Comparison of ENCODE assay signal across 15 cellular contexts in the genomic region with DNA sequence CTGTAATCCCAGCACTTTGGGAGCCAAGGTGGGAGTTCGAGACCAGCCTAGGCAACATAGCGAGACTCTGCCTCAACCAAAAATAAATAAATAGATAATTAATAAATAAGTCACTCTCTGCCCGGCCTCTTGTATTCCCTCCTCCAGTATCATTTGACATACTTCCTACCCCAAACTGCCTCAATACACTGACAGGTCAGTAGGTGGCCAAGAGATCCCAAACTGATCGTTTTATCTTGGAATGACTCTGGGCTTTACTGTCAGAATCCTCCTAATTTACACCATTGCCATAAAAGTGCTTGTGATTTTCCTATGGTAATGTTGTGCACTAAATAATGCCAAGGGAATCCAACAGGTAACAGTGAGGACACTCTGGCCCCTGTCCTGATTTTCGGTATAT.
DNase-seq lines count a peak whose midpoint lies in the region; ATAC-seq and TF ChIP-seq lines count a peak whose summit lies in the region.
"Had no signal": no experiment of that assay in that cellular context is flagged by ENCODE, and none has a peak within 500 bp of the region (broad histone marks: within the 10 kb centered on the region; RNA-seq: fewer than 3 reads in every experiment).

No MANE protein-coding gene starts in this region.

- intact Hi-C loops in Panc1 (cut with micrococcal nuclease; ENCODE audit: unreplicated experiment), result loop anchor here (5.0 kb wide), 2 partner anchors 72 to 132 kb away; no protein-coding TSS in a partner anchor

- no TSS peak for BruUV-seq in Panc1 (replicated peaks; lab: Mats Ljungman, UMichigan)

- peaks cover 1% of the 10 kb centered on the region for H3K27me3 Mint-ChIP-seq in GM23338 (ENCODE audit: insufficient read depth, low read depth, poor library complexity)
- H3K27me3 Mint-ChIP-seq: CD4-positive, CD25-positive, alpha-beta regulatory T cell had no signal

- no peaks in the 10 kb centered on the region for H3K36me3 ChIP-seq in GM23338 (ENCODE audit: insufficient read depth)
- no peaks in the 10 kb centered on the region for H3K36me3 ChIP-seq in Panc1 (ENCODE audit: control insufficient read depth, insufficient read depth, low read length)
- H3K36me3 ChIP-seq in skeletal muscle tissue (ENCODE audit: control insufficient read depth in 3 of 3, insufficient read depth in 3 of 3, low read length in 3 of 3), result no peaks in the 10 kb centered on the region

- no peak overlapping the region for H3K4me3 ChIP-seq in GM23338
- H3K4me3 ChIP-seq in Panc1 (ENCODE audit: low read depth in 2 of 2, low read length in 2 of 2), result no peak overlapping the region
- no peak overlapping the region for H3K4me3 ChIP-seq in skeletal muscle tissue (ENCODE audit: low read length in 3 of 3)
- H3K4me3 ChIP-seq: SK-N-MC had no signal

- H3K27ac ChIP-seq in GM23338 (ENCODE audit: low read depth) (no peak overlapping the region), Panc1 (ENCODE audit: low read length) (peak overlapping the region; percentile 100), epithelial cell of prostate (peak overlapping the region; percentile 84), skeletal muscle tissue (ENCODE audit: low read depth, low read length) (peak overlapping the region; percentile 69)
- H3K27ac ChIP-seq: SK-N-MC had no signal

- no peaks in the 10 kb centered on the region for H3K36me3 Mint-ChIP-seq in GM23338 (ENCODE audit: low read depth)
- H3K36me3 Mint-ChIP-seq: CD4-positive, CD25-positive, alpha-beta regulatory T cell had no signal

- H3K4me2 ChIP-seq in GM23338, result no peak overlapping the region

- no peak for TF ChIP-seq CTCF in GM23338 (conservative IDR thresholded peaks at IDR 0.05; ENCODE audit: low read depth in 2 of 2)
- TF ChIP-seq CTCF in Panc1 (IDR thresholded peaks at IDR 0.05), result peak; percentile 18; the same call in 1 of the 2 replicates

- H2AFZ ChIP-seq in GM23338, result no peak overlapping the region

- H3K4me1 ChIP-seq in GM23338 (ENCODE audit: insufficient read depth) (peaks cover 14% of the 10 kb centered on the region; the same call in 1 of the 2 replicates), Panc1 (ENCODE audit: control insufficient read depth, insufficient read depth, low read length) (peaks cover 84% of the 10 kb centered on the region), skeletal muscle tissue (ENCODE audit: control insufficient read depth in 3 of 3, insufficient read depth in 3 of 3, low read length in 3 of 3) (peaks cover 19 to 24% (median 24%) of the 10 kb centered on the region in 3 donors)

- H3K79me2 ChIP-seq in GM23338 (replicated peaks; ENCODE audit: insufficient read depth), result no peaks in the 10 kb centered on the region

- in situ Hi-C loops in Panc1 (cut with HindIII; ENCODE audit: low pct_unique_long_range_greater_than_20kb, low sequenced_read_pairs), result no loop called here

- POLR2A ChIA-PET in Panc1 (lab: Charles Lee), result interaction anchor here (1.0 to 2.3 kb wide), 6 partner anchors 11 to 130 kb away, joined by 3 to 18 read pairs (median 4); a partner anchor contains a TSS

- H4K20me1 ChIP-seq in GM23338 (replicated peaks; ENCODE audit: insufficient read depth), result no peaks in the 10 kb centered on the region

- DNase-seq in GM23338 (ENCODE audit: low spot score), result peak; percentile 33
- DNase-seq in Panc1 (ENCODE audit: low read depth, low spot score), result no peak
- DNase-seq in epithelial cell of prostate (ENCODE audit: low read depth, low spot score), result no peak
- DNase-seq in RKO (ENCODE audit: low spot score), result no peak
- no peak for DNase-seq in activated T-cell treated with anti-CD3 and anti-CD28 coated beads, Interleukin-2, amount 50 U/mL, for 1 hour
- DNase-seq in activated CD4-positive, alpha-beta T cell treated with anti-CD3 and anti-CD28 coated beads for 48 hours, result no peak
- no peak for DNase-seq in NCI-H2107 treated with DMSO at 0.1 percent for 48 hours (lab: John Stamatoyannopoulos, UW; ENCODE audit: unreplicated experiment)
- DNase-seq: ACHN; CD4-positive, CD25-positive, alpha-beta regulatory T cell; Kasumi-1; NCI-H1105; NCI-H1694 had no signal

- H3K9me3 Mint-ChIP-seq in GM23338, result no peaks in the 10 kb centered on the region

- CTCF ChIA-PET in Panc1 (lab: Charles Lee), result no interaction called here

- H3K4me1 Mint-ChIP-seq in GM23338, result peaks cover 17% of the 10 kb centered on the region

- no peak overlapping the region for H3K9ac ChIP-seq in skeletal muscle tissue (ENCODE audit: low read depth in 1 of 3, low read length in 3 of 3)

- H3K9me2 ChIP-seq in GM23338 (ENCODE audit: insufficient read depth), result peaks cover 6% of the 10 kb centered on the region

- no peak overlapping the region for H3K4me3 Mint-ChIP-seq in GM23338

- H3K27me3 ChIP-seq in GM23338 (ENCODE audit: insufficient read depth) (no peaks in the 10 kb centered on the region), Panc1 (ENCODE audit: control insufficient read depth, insufficient read depth, low read length) (no peaks in the 10 kb centered on the region), skeletal muscle tissue (ENCODE audit: control insufficient read depth in 3 of 3, insufficient read depth in 3 of 3, low read length in 3 of 3) (no peaks in the 10 kb centered on the region)

- H3K9me3 ChIP-seq in Panc1 (ENCODE audit: control insufficient read depth, insufficient read depth, low read depth, low read length), result no peaks in the 10 kb centered on the region
- no peaks in the 10 kb centered on the region for H3K9me3 ChIP-seq in skeletal muscle tissue (ENCODE audit: control insufficient read depth in 3 of 3, low read length in 3 of 3)
- H3K9me3 ChIP-seq: Caco-2 had no signal

- no peaks in the 10 kb centered on the region for H3F3A ChIP-seq in GM23338 (replicated peaks; ENCODE audit: low read depth)

- no peak overlapping the region for H3K27ac Mint-ChIP-seq in GM23338
- H3K27ac Mint-ChIP-seq: CD4-positive, CD25-positive, alpha-beta regulatory T cell had no signal

- peak; percentile 61 for ATAC-seq in GM23338
- ATAC-seq in Panc1, result no peak

TF ChIP-seq in GM23338, 12 proteins besides CTCF, POLR2A, EP300 and RAD21 (continues in another document):
- no peak for TF ChIP-seq NANOG (IDR thresholded peaks at IDR 0.05; ENCODE audit: borderline replicate concordance)
- TF ChIP-seq, protein P1, sequence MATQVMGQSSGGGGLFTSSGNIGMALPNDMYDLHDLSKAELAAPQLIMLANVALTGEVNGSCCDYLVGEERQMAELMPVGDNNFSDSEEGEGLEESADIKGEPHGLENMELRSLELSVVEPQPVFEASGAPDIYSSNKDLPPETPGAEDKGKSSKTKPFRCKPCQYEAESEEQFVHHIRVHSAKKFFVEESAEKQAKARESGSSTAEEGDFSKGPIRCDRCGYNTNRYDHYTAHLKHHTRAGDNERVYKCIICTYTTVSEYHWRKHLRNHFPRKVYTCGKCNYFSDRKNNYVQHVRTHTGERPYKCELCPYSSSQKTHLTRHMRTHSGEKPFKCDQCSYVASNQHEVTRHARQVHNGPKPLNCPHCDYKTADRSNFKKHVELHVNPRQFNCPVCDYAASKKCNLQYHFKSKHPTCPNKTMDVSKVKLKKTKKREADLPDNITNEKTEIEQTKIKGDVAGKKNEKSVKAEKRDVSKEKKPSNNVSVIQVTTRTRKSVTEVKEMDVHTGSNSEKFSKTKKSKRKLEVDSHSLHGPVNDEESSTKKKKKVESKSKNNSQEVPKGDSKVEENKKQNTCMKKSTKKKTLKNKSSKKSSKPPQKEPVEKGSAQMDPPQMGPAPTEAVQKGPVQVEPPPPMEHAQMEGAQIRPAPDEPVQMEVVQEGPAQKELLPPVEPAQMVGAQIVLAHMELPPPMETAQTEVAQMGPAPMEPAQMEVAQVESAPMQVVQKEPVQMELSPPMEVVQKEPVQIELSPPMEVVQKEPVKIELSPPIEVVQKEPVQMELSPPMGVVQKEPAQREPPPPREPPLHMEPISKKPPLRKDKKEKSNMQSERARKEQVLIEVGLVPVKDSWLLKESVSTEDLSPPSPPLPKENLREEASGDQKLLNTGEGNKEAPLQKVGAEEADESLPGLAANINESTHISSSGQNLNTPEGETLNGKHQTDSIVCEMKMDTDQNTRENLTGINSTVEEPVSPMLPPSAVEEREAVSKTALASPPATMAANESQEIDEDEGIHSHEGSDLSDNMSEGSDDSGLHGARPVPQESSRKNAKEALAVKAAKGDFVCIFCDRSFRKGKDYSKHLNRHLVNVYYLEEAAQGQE (IDR thresholded peaks at IDR 0.05; ENCODE audit: unreplicated experiment), result no peak
- TF ChIP-seq EZH2phosphoT487 (IDR thresholded peaks at IDR 0.05; ENCODE audit: unreplicated experiment), result no peak
- TF ChIP-seq EZH2 (IDR thresholded peaks at IDR 0.05; ENCODE audit: low read depth, unreplicated experiment), result no peak
- TF ChIP-seq CREB1 (CRISPR knock-in tag; IDR thresholded peaks at IDR 0.05; ENCODE audit: low read depth), result no peak
